Comparison of ENCODE assay signal across 19 cellular contexts in the genomic region with DNA sequence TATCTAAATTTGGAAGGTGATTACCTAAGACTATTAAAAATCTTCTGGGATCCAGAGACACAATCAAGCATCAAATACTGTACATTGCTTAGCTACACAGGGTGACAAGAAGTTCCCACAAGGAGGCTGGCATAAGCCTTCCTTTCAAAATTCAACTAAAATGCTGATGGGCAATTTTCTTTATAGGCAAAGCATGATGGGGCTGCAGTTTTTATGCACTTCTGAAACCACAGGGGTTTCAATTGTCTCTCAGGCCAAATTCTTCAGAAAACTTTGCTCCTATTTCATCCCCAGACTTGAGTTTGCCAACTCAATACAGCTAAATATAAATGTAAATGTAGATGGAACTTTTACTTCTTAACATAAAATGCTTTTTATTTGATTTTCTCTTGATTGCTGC.
DNase-seq lines count a peak whose midpoint lies in the region; ATAC-seq and TF ChIP-seq lines count a peak whose summit lies in the region.
"Had no signal": no experiment of that assay in that cellular context is flagged by ENCODE, and none has a peak within 500 bp of the region (broad histone marks: within the 10 kb centered on the region; RNA-seq: fewer than 3 reads in every experiment).

No MANE protein-coding gene starts in this region.

- H3K9ac ChIP-seq in MM.1S (ENCODE audit: low read length): no peak overlapping the region
- no peak overlapping the region for H3K9ac ChIP-seq in SK-N-MC (ENCODE audit: insufficient read length)
- no peak overlapping the region for H3K9ac ChIP-seq in neural progenitor cell
- H3K9ac ChIP-seq in SK-N-SH: no peak overlapping the region
- H3K9ac ChIP-seq: BLaER1, GM23248 had no signal

- CTCF ChIA-PET in A673 (lab: Charles Lee): no interaction called here
- CTCF ChIA-PET in SK-N-SH (lab: Yijun Ruan, JAX): interaction anchor here (1.1 kb wide), 1 partner anchor 596 kb away, joined by 3 read pairs; no protein-coding TSS in a partner anchor

- H2AFZ ChIP-seq in MM.1S (ENCODE audit: low read length) (no peak overlapping the region), neural progenitor cell (replicated peaks) (peak overlapping the region; percentile 31), SK-N-SH (ENCODE audit: low read depth) (no peak overlapping the region)
- H2AFZ ChIP-seq: GM23248 had no signal

- H3K9me2 ChIP-seq in MM.1S (replicated peaks; ENCODE audit: insufficient read depth, low read length): no peaks in the 10 kb centered on the region
- no peaks in the 10 kb centered on the region for H3K9me2 ChIP-seq in SK-N-SH

- no peak overlapping the region for H3K27ac Mint-ChIP-seq in neural progenitor cell
- H3K27ac Mint-ChIP-seq: CD4-positive, CD25-positive, alpha-beta regulatory T cell; CD8-positive, alpha-beta T cell; H9 had no signal

- POLR2A ChIA-PET in A673 (lab: Charles Lee; ENCODE audit: low non-redundant PET): interaction anchor here (0.7 kb wide), 1 partner anchor 201 kb away, joined by 3 read pairs; no protein-coding TSS in a partner anchor
- POLR2A ChIA-PET in SK-N-SH (lab: Yijun Ruan, JAX): no interaction called here

- H3K79me2 ChIP-seq in MM.1S (ENCODE audit: low read length) (no peaks in the 10 kb centered on the region), neural progenitor cell (ENCODE audit: low read depth) (no peaks in the 10 kb centered on the region), SK-N-SH (ENCODE audit: insufficient read depth) (no peaks in the 10 kb centered on the region)

- H4K20me1 ChIP-seq in MM.1S (ENCODE audit: insufficient read depth, low read length): no peaks in the 10 kb centered on the region
- H4K20me1 ChIP-seq in neural progenitor cell (ENCODE audit: low read depth): no peaks in the 10 kb centered on the region
- no peaks in the 10 kb centered on the region for H4K20me1 ChIP-seq in SK-N-SH (ENCODE audit: insufficient read depth)
- H4K20me1 ChIP-seq: BLaER1 had no signal

- no peak for ATAC-seq in GM19023 (IDR thresholded peaks at IDR 0.05; ENCODE audit: unreplicated experiment)
- ATAC-seq: A549; CD8-positive, alpha-beta T cell; HCT116 had no signal

- H3F3A ChIP-seq in MM.1S (ENCODE audit: insufficient read depth, low read length) (peaks cover 9% of the 10 kb centered on the region; the same call in 1 of the 2 replicates), neural progenitor cell (ENCODE audit: low read depth) (peaks cover 11% of the 10 kb centered on the region), SK-N-SH (replicated peaks; ENCODE audit: insufficient read depth) (no peaks in the 10 kb centered on the region)

- H3K27me3 Mint-ChIP-seq in neural progenitor cell (ENCODE audit: insufficient read depth, low read depth): no peaks in the 10 kb centered on the region

- H3K36me3 ChIP-seq in A673 (ENCODE audit: insufficient read depth, low read length, poor library complexity, severe bottlenecking) (no peaks in the 10 kb centered on the region), MM.1S (replicated peaks; ENCODE audit: insufficient read depth, low read length) (no peaks in the 10 kb centered on the region), SK-N-MC (ENCODE audit: insufficient read depth, low read length) (no peaks in the 10 kb centered on the region), neural progenitor cell (no peaks in the 10 kb centered on the region), tibial artery (no peaks in the 10 kb centered on the region), SK-N-SH (replicated peaks in 1 of 2; ENCODE audit: control insufficient read depth in 1 of 2, insufficient read depth in 2 of 2, low read length in 1 of 2) (no peaks in the 10 kb centered on the region)
- H3K36me3 ChIP-seq: BLaER1 had no signal

- H3K4me3 ChIP-seq in A673 (ENCODE audit: low read depth, low read length, poor library complexity, severe bottlenecking): no peak overlapping the region
- H3K4me3 ChIP-seq in MM.1S (ENCODE audit: low read length): no peak overlapping the region
- H3K4me3 ChIP-seq in SK-N-MC: no peak overlapping the region
- no peak overlapping the region for H3K4me3 ChIP-seq in neural progenitor cell
- no peak overlapping the region for H3K4me3 ChIP-seq in tibial artery
- no peak overlapping the region for H3K4me3 ChIP-seq in SK-N-SH (ENCODE audit: low read depth in 2 of 2, low read length in 1 of 2)
- H3K4me3 ChIP-seq: A549, BLaER1, GM23248 had no signal

- no peak for TF ChIP-seq CTCF in A673 (conservative IDR thresholded peaks at IDR 0.05; ENCODE audit: low read depth, low read length)
- 0 out of 2 replicates have a peak, but pooled peaks have one; percentile 6 for TF ChIP-seq CTCF in MM.1S (IDR thresholded peaks at IDR 0.05; ENCODE audit: low read length)
- TF ChIP-seq CTCF in neural progenitor cell (IDR thresholded peaks at IDR 0.05): no peak
- no peak for TF ChIP-seq CTCF in tibial artery (IDR thresholded peaks at IDR 0.05)
- TF ChIP-seq CTCF in SK-N-SH (IDR thresholded peaks at IDR 0.05): no peak

- no peaks in the 10 kb centered on the region for H3K9me3 ChIP-seq in A673 (ENCODE audit: low read depth, low read length, poor library complexity, severe bottlenecking)
- H3K9me3 ChIP-seq in MM.1S (replicated peaks; ENCODE audit: insufficient read depth, low read length): no peaks in the 10 kb centered on the region
- no peaks in the 10 kb centered on the region for H3K9me3 ChIP-seq in SK-N-MC (ENCODE audit: low read depth, low read length)
- H3K9me3 ChIP-seq in neural progenitor cell (ENCODE audit: low read depth): no peaks in the 10 kb centered on the region
- H3K9me3 ChIP-seq in tibial artery: no peaks in the 10 kb centered on the region
- no peaks in the 10 kb centered on the region for H3K9me3 ChIP-seq in SK-N-SH
- H3K9me3 ChIP-seq: A549, BLaER1, Caco-2 had no signal

- DNase-seq in A673 (ENCODE audit: low spot score) (peak; percentile 40), MM.1S (peak; percentile 89), SK-N-MC (ENCODE audit: low read depth, low spot score) (no peak), neural progenitor cell (ENCODE audit: low spot score) (no peak), tibial artery (no peak), SK-N-SH (no peak)
- DNase-seq: 8988T; Caco-2; CD4-positive, CD25-positive, alpha-beta regulatory T cell; CD8-positive, alpha-beta T cell; DMS153; DND-41; GM23248; H9 had no signal

- H3K4me1 ChIP-seq in A673 (ENCODE audit: insufficient read depth, low read length, poor library complexity, severe bottlenecking) (peaks cover 49% of the 10 kb centered on the region), MM.1S (ENCODE audit: low read length) (peaks cover 22% of the 10 kb centered on the region), neural progenitor cell (peaks cover 20% of the 10 kb centered on the region), tibial artery (no peaks in the 10 kb centered on the region), SK-N-SH (ENCODE audit: control insufficient read depth in 1 of 2, insufficient read depth in 2 of 2, low read depth in 1 of 2, low read length in 1 of 2) (peaks cover 0 to 10% of the 10 kb centered on the region in 2 experiments; a peak in 2 of 4 replicates)
- H3K4me1 ChIP-seq: A549, BLaER1 had no signal

- H3K4me1 Mint-ChIP-seq in neural progenitor cell: peaks cover 12% of the 10 kb centered on the region

- H3K36me3 Mint-ChIP-seq in neural progenitor cell: no peaks in the 10 kb centered on the region
- H3K36me3 Mint-ChIP-seq: CD4-positive, CD25-positive, alpha-beta regulatory T cell; CD8-positive, alpha-beta T cell had no signal

- no peak for TF ChIP-seq RAD21 in SK-N-SH (IDR thresholded peaks at IDR 0.05; ENCODE audit: low read length)

- no peak overlapping the region for H3K27ac ChIP-seq in A673 (ENCODE audit: low read depth, low read length, poor library complexity, severe bottlenecking)
- H3K27ac ChIP-seq in MM.1S (ENCODE audit: low read length): no peak overlapping the region
- H3K27ac ChIP-seq in SK-N-MC: peak overlapping the region; percentile 72
- no peak overlapping the region for H3K27ac ChIP-seq in neural progenitor cell
- H3K27ac ChIP-seq in tibial artery: no peak overlapping the region
- no peak overlapping the region for H3K27ac ChIP-seq in SK-N-SH (ENCODE audit: low read depth in 2 of 2, low read length in 1 of 2)
- H3K27ac ChIP-seq: A549, BLaER1, C4-2B, GM23248 had no signal

- H3K27me3 ChIP-seq in A673 (replicated peaks; ENCODE audit: insufficient read depth, low read depth, low read length, poor library complexity): no peaks in the 10 kb centered on the region
- H3K27me3 ChIP-seq in MM.1S (replicated peaks; ENCODE audit: insufficient read depth, low read length): no peaks in the 10 kb centered on the region
- H3K27me3 ChIP-seq in neural progenitor cell: no peaks in the 10 kb centered on the region
- H3K27me3 ChIP-seq in tibial artery: no peaks in the 10 kb centered on the region
- H3K27me3 ChIP-seq in SK-N-SH (ENCODE audit: insufficient read depth): no peaks in the 10 kb centered on the region
- H3K27me3 ChIP-seq: BLaER1 had no signal

- BruUV-seq in A673 (replicated peaks; lab: Mats Ljungman, UMichigan): no TSS peak

- no peaks in the 10 kb centered on the region for H3K9me3 Mint-ChIP-seq in neural progenitor cell
- H3K9me3 Mint-ChIP-seq: CD8-positive, alpha-beta T cell; H9 had no signal

- H3K4me2 ChIP-seq in MM.1S (ENCODE audit: low read depth, low read length) (peak overlapping the region; percentile 43), neural progenitor cell (no peak overlapping the region), SK-N-SH (no peak overlapping the region)
- H3K4me2 ChIP-seq: A549, BLaER1 had no signal

- no peak for TF ChIP-seq EP300 in SK-N-SH (IDR thresholded peaks at IDR 0.05; ENCODE audit: borderline replicate concordance in 1 of 2, low read depth in 1 of 2, low read length in 1 of 2)

- no peak overlapping the region for H3K4me3 Mint-ChIP-seq in neural progenitor cell
- H3K4me3 Mint-ChIP-seq: CD4-positive, CD25-positive, alpha-beta regulatory T cell; CD8-positive, alpha-beta T cell; H9 had no signal

- intact Hi-C loops in A673 (cut with micrococcal nuclease; ENCODE audit: unreplicated experiment): loop anchor here (10.0 kb wide), 1 partner anchor 442 kb away; no protein-coding TSS in a partner anchor
- intact Hi-C loops in tibial artery (cut with DNase I; ENCODE audit: low total_unique reads): no loop called here

TF ChIP-seq in SK-N-SH, 30 proteins besides CTCF, POLR2A, EP300 and RAD21 (continues in another document):
- no peak for TF ChIP-seq USF2 (IDR thresholded peaks at IDR 0.05; ENCODE audit: borderline replicate concordance, low read depth, low read length)
- TF ChIP-seq ELF1 (IDR thresholded peaks at IDR 0.05): no peak
- no peak for TF ChIP-seq NRF1 (IDR thresholded peaks at IDR 0.05; ENCODE audit: low read depth, low read length)
- no peak for TF ChIP-seq TCF12 (IDR thresholded peaks at IDR 0.05)
- TF ChIP-seq NFIC (IDR thresholded peaks at IDR 0.05; ENCODE audit: borderline replicate concordance): no peak
- no peak for TF ChIP-seq SIN3A (IDR thresholded peaks at IDR 0.05; ENCODE audit: borderline replicate concordance, low read depth, low read length)
- no peak for TF ChIP-seq EZH2phosphoT487 (IDR thresholded peaks at IDR 0.05; ENCODE audit: borderline replicate concordance, low read depth)

Comparison
In these comparisons a context has a peak if more than half of its experiments do, and no peak if none do; other contexts are left out.
1. DNase-seq: peak in A673 (single experiment) and MM.1S (single experiment); none in SK-N-MC (single experiment), neural progenitor cell (single experiment), tibial artery (0 of 2) and SK-N-SH (single experiment).